In the genomic region with DNA sequence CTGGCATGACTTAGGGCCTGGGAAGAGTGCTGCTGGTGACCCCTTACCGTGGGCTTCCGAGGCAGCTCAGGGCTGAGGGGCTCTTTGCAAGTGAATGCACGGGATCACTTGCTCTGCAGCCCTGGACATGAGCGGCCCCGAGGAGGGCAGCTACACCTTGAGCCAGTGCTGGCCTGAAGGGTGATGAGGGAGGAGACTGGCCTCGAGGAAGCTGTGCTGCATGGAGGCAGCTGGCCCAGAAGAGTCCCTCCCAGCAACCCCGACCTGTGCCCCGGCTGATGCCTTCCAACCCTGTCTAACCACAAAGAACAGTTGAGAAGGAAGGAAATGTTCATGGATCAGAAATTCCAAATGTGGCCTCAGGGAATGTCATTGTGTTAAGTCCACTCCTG, we compare ENCODE assay signal across 15 cellular contexts. TPM values are rescaled to one million over a fixed set of nuclear protein-coding genes. Genes with fewer than 3 reads are reported as not detected.
DNase-seq lines count a peak whose midpoint lies in the region; ATAC-seq lines count a peak whose summit lies in the region.
"Had no signal": no experiment of that assay in that cellular context is flagged by ENCODE, and none has a peak within 500 bp of the region (broad histone marks: within the 10 kb centered on the region; RNA-seq: fewer than 3 reads in every experiment).

No MANE protein-coding gene starts in this region.

- intact Hi-C loops in left ventricle myocardium superior (cut with micrococcal nuclease) (no loop called here), cardiac septum (cut with DNase I) (no loop called here), left colon (cut with DNase I, micrococcal nuclease) (no loop called here)

- peak; percentile 17 for DNase-seq in left ventricle myocardium superior
- no peak for DNase-seq in cardiac septum (ENCODE audit: low spot score)
- DNase-seq in SW480 (ENCODE audit: low spot score), result peak; percentile 22
- no peak for DNase-seq in left colon
- DNase-seq in NCI-H1930 (lab: John Stamatoyannopoulos, UW), result no peak
- DNase-seq: activated CD4-positive, alpha-beta T cell treated with anti-CD3 and anti-CD28 coated beads for 48 hours; activated T-cell treated with anti-CD3 and anti-CD28 coated beads, Interleukin-2, amount 50 U/mL, for 24 hours; mesenchymal stem cell; NCI-H526 treated with DMSO at 0.1 percent for 48 hours; stimulated activated naive CD4-positive, alpha-beta T cell treated with Interleukin-2 at 50 U/mL for 16 hours; T-helper 2 cell had no signal

- ATAC-seq in left ventricle myocardium superior (no peak), left colon (peak; percentile 8), HG03571 (IDR thresholded peaks at IDR 0.05; ENCODE audit: unreplicated experiment) (no peak), HG02763 (IDR thresholded peaks at IDR 0.05; ENCODE audit: unreplicated experiment) (no peak), GM21529 (IDR thresholded peaks at IDR 0.05; ENCODE audit: unreplicated experiment) (no peak)

RNA-seq across cellular contexts. Expression of a gene that starts 45.2 kb away (rescaled TPM):
- total RNA-seq in left ventricle myocardium superior, result 3.6 TPM
- total RNA-seq in cardiac septum, result 0.48 TPM
- total RNA-seq in left colon, result 1 to 10 TPM; 1.6 to 1.9 TPM
- total RNA-seq: neural crest cell had no signal

RNA-seq across cellular contexts. Expression of a gene that starts 48.9 kb away (rescaled TPM):
- 3.4 TPM for total RNA-seq in left ventricle myocardium superior
- 2.0 TPM for total RNA-seq in cardiac septum
- 1 to 10 TPM; 3.3 to 4.6 TPM for total RNA-seq in left colon

RNA-seq across cellular contexts. Expression of a gene that starts 48.9 kb away (rescaled TPM):
- total RNA-seq in left ventricle myocardium superior (8.0 TPM), cardiac septum (6.3 TPM), left colon (1 to 10 TPM; 8.2 to 9.0 TPM)

Comparison
In these comparisons a context has a peak if more than half of its experiments do, and no peak if none do; other contexts are left out.
1. DNase-seq: peak in left ventricle myocardium superior (single experiment) and SW480 (single experiment); none in cardiac septum (single experiment), left colon (0 of 2) and NCI-H1930 (0 of 2).